Comparison of ENCODE assay signal across 14 cellular contexts in the genomic region with DNA sequence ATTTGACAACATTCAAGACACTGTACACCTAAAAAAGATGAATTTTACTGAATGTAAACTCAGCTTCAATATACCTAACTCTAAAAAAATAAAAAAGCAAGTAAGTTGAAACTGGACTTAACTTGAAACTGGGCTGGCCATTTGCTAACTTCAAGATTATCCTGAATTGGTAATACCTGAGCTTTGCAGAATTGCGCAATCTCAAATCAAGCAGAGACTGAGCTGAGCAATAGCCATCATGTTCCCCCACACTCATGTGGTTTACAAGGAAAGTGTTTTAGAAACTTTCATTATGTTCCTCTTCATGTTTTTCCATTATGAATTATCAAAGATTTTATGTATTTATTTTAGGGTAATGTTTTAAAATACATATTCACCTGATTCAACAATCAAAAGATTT. TPM values are rescaled to one million over a fixed set of nuclear protein-coding genes. Genes with fewer than 3 reads are reported as not detected.
DNase-seq lines count a peak whose midpoint lies in the region; ATAC-seq, FAIRE-seq and TF ChIP-seq lines count a peak whose summit lies in the region.
"Had no signal": no experiment of that assay in that cellular context is flagged by ENCODE, and none has a peak within 500 bp of the region (broad histone marks: within the 10 kb centered on the region; RNA-seq: fewer than 3 reads in every experiment).

No MANE protein-coding gene starts in this region.

- H3K4me1 ChIP-seq in A549 (no peaks in the 10 kb centered on the region), IMR-90 (ENCODE audit: control insufficient read depth, insufficient read depth, low read length) (no peaks in the 10 kb centered on the region), K562 (replicated peaks in 1 of 2; ENCODE audit: control insufficient read depth in 2 of 2, insufficient read depth in 2 of 2, low read length in 2 of 2) (no peaks in the 10 kb centered on the region; a peak in 1 of 5 replicates)
- H3K4me1 ChIP-seq: Caco-2 had no signal

- no peak overlapping the region for H3K56ac ChIP-seq in IMR-90 (ENCODE audit: extremely low read depth, insufficient read depth, low read length)

- FAIRE-seq in A549 (lab: Jason Lieb, UNC), result no peak
- FAIRE-seq in K562 (lab: Jason Lieb, UNC), result no peak
- FAIRE-seq: GM12892, H54 had no signal

- no peak for TF ChIP-seq CTCF in A549 (IDR thresholded peaks at IDR 0.05)
- TF ChIP-seq CTCF in IMR-90 (conservative IDR thresholded peaks at IDR 0.05; ENCODE audit: low read depth, low read length), result no peak
- no peak for TF ChIP-seq CTCF in K562 (IDR thresholded peaks at IDR 0.05 in 2 of 3, conservative IDR thresholded peaks at IDR 0.05 in 1 of 3; ENCODE audit: insufficient read depth in 2 of 3, low read depth in 1 of 3, low read length in 3 of 3)
- no peak for TF ChIP-seq CTCF in epithelial cell of proximal tubule (conservative IDR thresholded peaks at IDR 0.05; ENCODE audit: low read depth, low read length)

- CTCF ChIA-PET in A549 (lab: Yijun Ruan, JAX) (interaction anchor here (1.1 kb wide), 1 partner anchor 77 kb away, joined by 4 read pairs; no protein-coding TSS in a partner anchor), IMR-90 (lab: Yijun Ruan, JAX) (interaction anchor here (0.9 kb wide), 1 partner anchor 287 kb away, joined by 3 read pairs; no protein-coding TSS in a partner anchor), K562 (lab: Yijun Ruan, JAX; ENCODE audit: low intra/inter-chr PET ratio) (no interaction called here)

- TF ChIP-seq POLR2A in A549 (IDR thresholded peaks at IDR 0.05; ENCODE audit: low read length) (no peak), IMR-90 (IDR thresholded peaks at IDR 0.05; ENCODE audit: low read depth, low read length) (no peak), K562 (conservative IDR thresholded peaks at IDR 0.05) (no peak)

- no peak overlapping the region for H2AFZ ChIP-seq in IMR-90 (replicated peaks; ENCODE audit: low read length, poor library complexity)
- no peak overlapping the region for H2AFZ ChIP-seq in K562 (ENCODE audit: low read depth, low read length)

- BruUV-seq in IMR-90 (replicated peaks; lab: Mats Ljungman, UMichigan) (no TSS peak), K562 (replicated peaks; lab: Mats Ljungman, UMichigan) (no TSS peak)

- no peak overlapping the region for H4K91ac ChIP-seq in IMR-90 (ENCODE audit: insufficient read depth, low read depth, low read length)

- no peak overlapping the region for H2BK15ac ChIP-seq in IMR-90 (ENCODE audit: low read depth, low read length)

- no peak overlapping the region for H3K23ac ChIP-seq in IMR-90 (ENCODE audit: low read depth, low read length)

- WGBS in A549 (ENCODE audit: missing lambda C conversion rate), result 90% methylated on average over 1 of the region's 1 CpG
- WGBS in IMR-90 (ENCODE audit: extremely low coverage in 2 of 2, insufficient read length in 1 of 2), 2 experiments, result no CpG with 5 or more reads among the region's 1 CpG
- 0% methylated on average over 1 of the region's 1 CpG for WGBS in K562 (ENCODE audit: insufficient coverage, low coverage, missing lambda C conversion rate)

- H2AK5ac ChIP-seq in IMR-90 (ENCODE audit: low read depth, low read length), result no peak overlapping the region

- intact Hi-C loops in IMR-90 (cut with micrococcal nuclease), result loop anchor here (5.0 kb wide), 2 partner anchors 196 to 466 kb away; no protein-coding TSS in a partner anchor
- intact Hi-C loops in K562 (cut with micrococcal nuclease), result loop anchor here (5.0 kb wide), 5 partner anchors 69 to 1501 kb away; no protein-coding TSS in a partner anchor

- no peak overlapping the region for H2AK9ac ChIP-seq in IMR-90 (replicated peaks; ENCODE audit: low read depth, low read length, poor library complexity)

- ATAC-seq in A549 (no peak), IMR-90 (ENCODE audit: low read depth) (no peak), K562 (no peak)
- ATAC-seq: CD8-positive, alpha-beta T cell had no signal

- no peak overlapping the region for H3K4me2 ChIP-seq in A549
- H3K4me2 ChIP-seq in IMR-90 (ENCODE audit: low read depth, low read length), result no peak overlapping the region
- H3K4me2 ChIP-seq in K562 (ENCODE audit: insufficient read depth, low read length), result no peak overlapping the region

- TF ChIP-seq RAD21 in A549 (conservative IDR thresholded peaks at IDR 0.05 in 1 of 2, IDR thresholded peaks at IDR 0.05 in 1 of 2), result no peak
- TF ChIP-seq RAD21 in IMR-90 (IDR thresholded peaks at IDR 0.05; ENCODE audit: low read length), result no peak
- TF ChIP-seq RAD21 in K562 (CRISPR knock-in tag; conservative IDR thresholded peaks at IDR 0.05 in 1 of 2, IDR thresholded peaks at IDR 0.05 in 1 of 2), result no peak

- no peak overlapping the region for H2BK5ac ChIP-seq in IMR-90 (ENCODE audit: low read depth, low read length, poor library complexity, severe bottlenecking)

- H3K4me3 ChIP-seq in A549 (no peak overlapping the region), IMR-90 (ENCODE audit: insufficient read depth, low read depth, low read length) (no peak overlapping the region), K562 (no peak overlapping the region), epithelial cell of proximal tubule (ENCODE audit: low read depth, low read length) (no peak overlapping the region)

- H3K18ac ChIP-seq in IMR-90 (ENCODE audit: low read depth, low read length), result no peak overlapping the region

- no peak overlapping the region for H2BK20ac ChIP-seq in IMR-90 (ENCODE audit: low read depth, low read length)

- no peaks in the 10 kb centered on the region for H3K27me3 ChIP-seq in IMR-90 (ENCODE audit: control insufficient read depth, insufficient read depth, low read length)
- no peaks in the 10 kb centered on the region for H3K27me3 ChIP-seq in K562 (ENCODE audit: control insufficient read depth in 2 of 2, insufficient read depth in 2 of 2, low read length in 2 of 2)

- H3K27ac ChIP-seq in A549 (no peak overlapping the region), IMR-90 (ENCODE audit: insufficient read depth, low read length) (no peak overlapping the region), K562 (ENCODE audit: extremely low read depth, low read depth, low read length) (no peak overlapping the region)

- dilution Hi-C loops in IMR-90 (cut with HindIII; ENCODE audit: low sequenced_read_pairs, unreplicated experiment), result no loop called here

- H4K20me1 ChIP-seq in IMR-90 (ENCODE audit: insufficient read depth, low read length), result no peaks in the 10 kb centered on the region
- no peaks in the 10 kb centered on the region for H4K20me1 ChIP-seq in K562 (replicated peaks; ENCODE audit: control insufficient read depth, insufficient read depth, low read length)

- no peak overlapping the region for H3K4ac ChIP-seq in IMR-90 (ENCODE audit: low read depth, low read length)

- H3K9me3 ChIP-seq in A549, result no peaks in the 10 kb centered on the region
- H3K9me3 ChIP-seq in IMR-90 (ENCODE audit: control insufficient read depth, insufficient read depth, low read length), result no peaks in the 10 kb centered on the region
- H3K9me3 ChIP-seq in K562 (replicated peaks; ENCODE audit: control insufficient read depth, insufficient read depth, low read depth, low read length), result no peaks in the 10 kb centered on the region
- H3K9me3 ChIP-seq: Caco-2 had no signal

- H3K79me1 ChIP-seq in IMR-90 (ENCODE audit: low read depth in 1 of 2, low read length in 2 of 2), result no peaks in the 10 kb centered on the region

- no peak overlapping the region for H4K8ac ChIP-seq in IMR-90 (ENCODE audit: low read depth in 2 of 2, low read length in 2 of 2)

- DNase-seq in A549 (ENCODE audit: low read depth in 1 of 2, low spot score in 1 of 2), result no peak
- no peak for DNase-seq in IMR-90
- DNase-seq in K562 (ENCODE audit: extremely low read depth in 1 of 4, low spot score in 3 of 4), result no peak
- DNase-seq in epithelial cell of proximal tubule (ENCODE audit: low read depth), result peak; percentile 22
- DNase-seq in LoVo (ENCODE audit: low spot score), result no peak
- DNase-seq in H4 (ENCODE audit: low spot score), result no peak
- no peak for DNase-seq in COR-L47 (lab: John Stamatoyannopoulos, UW)
- DNase-seq in medulla oblongata (ENCODE audit: extremely low spot score), result no peak
- DNase-seq: Caco-2; CD8-positive, alpha-beta T cell; DND-41; GDM1 had no signal

- no peaks in the 10 kb centered on the region for H3K9me1 ChIP-seq in IMR-90 (ENCODE audit: insufficient read depth, low read length)
- H3K9me1 ChIP-seq in K562 (ENCODE audit: control insufficient read depth, insufficient read depth, low read length), result no peaks in the 10 kb centered on the region

- peaks cover 3% of the 10 kb centered on the region; the same call in 1 of the 2 replicates for H3K36me3 ChIP-seq in IMR-90 (ENCODE audit: control insufficient read depth, insufficient read depth, low read length)
- no peaks in the 10 kb centered on the region for H3K36me3 ChIP-seq in K562 (ENCODE audit: control insufficient read depth, insufficient read depth, low read length)

- in situ Hi-C loops in IMR-90 (cut with MboI; ENCODE audit: low sequenced_read_pairs), result loop anchor here (10.0 kb wide), 1 partner anchor 173 kb away; no protein-coding TSS in a partner anchor
- in situ Hi-C loops in K562 (cut with MboI), result no loop called here

- H3K9ac ChIP-seq in IMR-90 (ENCODE audit: low read depth, low read length) (no peak overlapping the region), K562 (ENCODE audit: insufficient read depth in 1 of 2, low read depth in 2 of 2, low read length in 2 of 2) (no peak overlapping the region)

- H2BK120ac ChIP-seq in IMR-90 (ENCODE audit: low read depth, low read length), result no peak overlapping the region

- H3K14ac ChIP-seq in IMR-90 (replicated peaks; ENCODE audit: low read depth, low read length), result no peak overlapping the region

- POLR2A ChIA-PET in A549 (lab: Yijun Ruan, JAX) (no interaction called here), IMR-90 (lab: Charles Lee; ENCODE audit: unreplicated experiment) (interaction anchor here (0.6 kb wide), 1 partner anchor 779 kb away, joined by 3 read pairs; no protein-coding TSS in a partner anchor), K562 (lab: Yijun Ruan, JAX) (interaction anchor here (1.2 kb wide), 1 partner anchor 9 kb away, joined by 3 read pairs; no protein-coding TSS in a partner anchor)

- H4K5ac ChIP-seq in IMR-90 (ENCODE audit: low read depth, low read length), result no peak overlapping the region

- H3K79me2 ChIP-seq in K562 (ENCODE audit: control insufficient read depth, insufficient read depth, low read length), result no peaks in the 10 kb centered on the region

- no peak for TF ChIP-seq EP300 in A549 (IDR thresholded peaks at IDR 0.05)
- no peak for TF ChIP-seq EP300 in K562 (IDR thresholded peaks at IDR 0.05; ENCODE audit: low read length)

RNA-seq across cellular contexts. Expression of gene ANXA5, which starts 38.7 kb away (rescaled TPM):
- 330 and 356 TPM in 2 replicates for polyA plus RNA-seq in A549 (2011; rRNA removed)
- polyA plus RNA-seq in A549 (2012; cell fraction: cytosol; rRNA removed), result 117 and 139 TPM in 2 replicates
- 101 and 102 TPM in 2 replicates for polyA plus RNA-seq in A549 (2012; cell fraction: nucleus; rRNA removed)
- 412 to 461 TPM (median 441 TPM) in 3 replicates for polyA plus RNA-seq in A549 (2017; fragmentation: RNase III; extraction: RNeasy Plus Mini Kit Qiagen cat#74134 plus additional on column Dnase treatment)
- 87.5 TPM in 2 replicates for polyA minus RNA-seq in A549 (2011; rRNA and poly(A)+ RNA removed)
- total RNA-seq in IMR-90 (2012; rRNA removed), result 780 and 1,163 TPM in 2 replicates
- polyA plus RNA-seq in IMR-90 (2012; rRNA removed), result 1,191 and 1,448 TPM in 2 replicates
- 601 and 625 TPM in 2 replicates for polyA plus RNA-seq in IMR-90 (2012; cell fraction: cytosol; rRNA removed)
- 243 and 845 TPM in 2 replicates for polyA plus RNA-seq in IMR-90 (2012; cell fraction: nucleus; rRNA removed; ENCODE audit: low replicate concordance)
- 12.5 and 31.8 TPM in 2 replicates for total RNA-seq in K562 (2011; cell fraction: chromatin; rRNA removed; ENCODE audit: low replicate concordance)
- 6.7 and 8.6 TPM in 2 replicates for total RNA-seq in K562 (2011; cell fraction: nucleolus; rRNA removed)
- 18.5 and 29.5 TPM in 2 replicates for total RNA-seq in K562 (2011; cell fraction: nucleoplasm; rRNA removed)
- total RNA-seq in K562 (2014; rRNA removed), result 48.5 and 49.9 TPM in 2 replicates
- total RNA-seq in K562 (2014; rRNA removed; fragmentation: Illumina TruSeq; extraction: Trizol), result 84.5 and 93.3 TPM in 2 replicates
- 102 and 108 TPM in 2 replicates for total RNA-seq in K562 (2015; rRNA removed; fragmentation: Illumina TruSeq; extraction: Trizol)
- total RNA-seq in K562 (2021), result 56.7 and 57.0 TPM in 2 replicates
- 68.9 and 78.5 TPM in 2 replicates for polyA plus RNA-seq in K562 (2011; rRNA removed)
- 37.1 and 68.1 TPM in 2 replicates for polyA plus RNA-seq in K562 (2011; cell fraction: cytosol; rRNA removed)
- 23.8 and 53.1 TPM in 2 replicates for polyA plus RNA-seq in K562 (2011; cell fraction: nucleus; rRNA removed)
- 85.5 and 139 TPM in 2 replicates for polyA plus RNA-seq in K562 (2012)
- 90.0 and 99.1 TPM in 2 replicates for polyA plus RNA-seq in K562 (2014; fragmentation: Illumina TruSeq; extraction: Trizol)
- 100 to 1,000 TPM in 1 of 2 experiments, 10 to 100 TPM in 1; 85.9 to 131 TPM for polyA plus RNA-seq in K562 (2014; fragmentation: Nextera tagmentation; extraction: Ambion mirVana)
- 70.5 and 83.0 TPM in 2 replicates for polyA plus RNA-seq in K562 (2014; rRNA removed)
- polyA minus RNA-seq in K562 (2011; rRNA and poly(A)+ RNA removed), result 51.2 and 72.8 TPM in 2 replicates
- polyA minus RNA-seq in K562 (2011; cell fraction: cytosol; rRNA and poly(A)+ RNA removed), result 51.2 and 86.9 TPM in 2 replicates
- polyA minus RNA-seq in K562 (2011; cell fraction: nucleus; rRNA and poly(A)+ RNA removed), result 12.1 and 31.8 TPM in 2 replicates
- 308 and 352 TPM in 2 replicates for total RNA-seq in epithelial cell of proximal tubule
- 734 and 836 TPM in 2 replicates for total RNA-seq in H4 (2014; rRNA removed; shearing (Covaris generic))

Comparison
In these comparisons a context has a peak if more than half of its experiments do, and no peak if none do; other contexts are left out.
1. Of the 35 proteins assayed by ChIP-seq in both K562 and A549: peak only in K562: none; only in A549: none; in both: CEBPB; in neither: 34.